In genomic region chr7:106774213-106774767, GRCh38 we compare ENCODE assay signal across 15 cellular contexts.
"Had no signal": no experiment of that assay in that cellular context is flagged by ENCODE, and none has a peak within 500 bp of the region (broad histone marks: within the 10 kb centered on the region; RNA-seq: fewer than 3 reads in every experiment).

No MANE protein-coding gene starts in this region.

- H3K36me3 ChIP-seq: spleen had no signal

- H3K9me3 Mint-ChIP-seq: natural killer cell, type B pancreatic cell had no signal

- H3K4me3 Mint-ChIP-seq: activated B cell treated with CpG ODN at 0.5 μM for 24 hours; activated T-cell treated with anti-CD3 and anti-CD28 coated beads, Interleukin-2, amount 50 U/mL, for 72 hours; natural killer cell; stimulated activated naive B cell treated with anti-CD40 and anti-IgM and Interleukin-4, amounts not matched to agents 10 μg/mL and 1 μg/mL and 100 μg/mL, for 72 hours; T-helper 17 cell; type B pancreatic cell had no signal

- H3K4me1 Mint-ChIP-seq: activated B cell treated with CpG ODN at 0.5 μM for 24 hours, natural killer cell had no signal

- H3K36me3 Mint-ChIP-seq: natural killer cell, type B pancreatic cell had no signal

- H3K27ac Mint-ChIP-seq: activated B cell treated with CpG ODN at 0.5 μM for 24 hours; natural killer cell; stimulated activated naive B cell treated with anti-CD40 and anti-IgM and Interleukin-4, amounts not matched to agents 10 μg/mL and 1 μg/mL and 100 μg/mL, for 72 hours; T-helper 17 cell; type B pancreatic cell had no signal

- H3K4me3 ChIP-seq: spleen had no signal

- ATAC-seq: activated T-cell treated with anti-CD3 and anti-CD28 coated beads, Interleukin-2, amount 50 U/mL, for 72 hours; left lobe of liver; natural killer cell; sciatic nerve; stimulated activated naive B cell treated with anti-CD40 and anti-IgM and Interleukin-4, amounts not matched to agents 10 μg/mL and 1 μg/mL and 100 μg/mL, for 72 hours had no signal

- H3K27me3 Mint-ChIP-seq: stimulated activated naive B cell treated with anti-CD40 and anti-IgM and Interleukin-4, amounts not matched to agents 10 μg/mL and 1 μg/mL and 100 μg/mL, for 72 hours; type B pancreatic cell had no signal

- DNase-seq: activated B cell treated with CpG ODN at 0.5 μM for 24 hours; activated CD4-positive, alpha-beta T cell treated with anti-CD3 and anti-CD28 coated beads, Interleukin-2, amount 50 U/mL, for 1 hour; central memory CD4-positive, alpha-beta T cell; cortex of kidney; glutamatergic neuron; mammary epithelial cell; natural killer cell; occipital lobe; spleen; stimulated activated naive B cell treated with anti-CD40 and anti-IgM and Interleukin-4, amounts not matched to agents 10 μg/mL and 1 μg/mL and 100 μg/mL, for 72 hours; T-helper 17 cell had no signal

- H3K4me1 ChIP-seq: spleen had no signal

- H3K27me3 ChIP-seq: spleen had no signal
